In the genomic region with DNA sequence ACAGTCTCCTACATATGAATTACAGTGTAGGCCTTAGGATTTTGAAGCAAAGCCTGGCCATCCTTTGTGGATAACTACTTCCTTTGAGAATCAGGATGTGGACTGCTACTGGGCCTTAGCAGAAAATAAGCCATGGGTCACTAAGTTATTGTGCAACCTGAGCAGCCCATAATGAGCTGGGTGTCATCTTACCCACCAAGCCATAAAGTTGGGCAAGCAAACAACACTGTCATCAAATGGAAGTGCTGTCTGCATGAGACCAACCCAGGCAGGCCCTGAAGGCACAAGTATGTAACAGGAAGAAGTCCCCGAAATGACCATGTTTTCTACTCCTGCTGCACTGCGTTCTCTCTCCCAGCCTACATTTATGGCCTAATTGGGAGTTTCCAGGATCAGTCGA, we compare ENCODE assay signal across 19 cellular contexts.
"Had no signal": no experiment of that assay in that cellular context is flagged by ENCODE, and none has a peak within 500 bp of the region (broad histone marks: within the 10 kb centered on the region; RNA-seq: fewer than 3 reads in every experiment).

No MANE protein-coding gene starts in this region.

- H3K9me3 ChIP-seq: mucosa of descending colon, testis had no signal

- ATAC-seq: activated naive CD8-positive, alpha-beta T cell treated with anti-CD3 and anti-CD28 coated beads, Interleukin-2, amount 50 U/mL, for 24 hours; activated T-cell treated with anti-CD3 and anti-CD28 coated beads, Interleukin-2, amount 50 U/mL, for 4 hours; mucosa of descending colon; psoas muscle; sciatic nerve; stimulated activated memory B cell treated with anti-CD40 and anti-IgM and Interleukin-4, amounts not matched to agents 10 μg/mL and 1 μg/mL and 100 μg/mL, for 72 hours had no signal

- H3K27ac ChIP-seq: brain microvascular endothelial cell, dorsolateral prefrontal cortex, epithelial cell of prostate, psoas muscle, testis had no signal

- DNase-seq: activated CD4-positive, alpha-beta T cell treated with anti-CD3 and anti-CD28 coated beads, Interleukin-2, amount 50 U/mL, for 1 hour; activated CD8-positive, alpha-beta memory T cell treated with anti-CD3 and anti-CD28 coated beads, Interleukin-2, amount 50 U/mL, for 4 hours; activated effector memory CD4-positive, alpha-beta T cell treated with Interleukin-2 at 50 U/mL for 16 hours; activated naive CD4-positive, alpha-beta T cell treated with anti-CD3 and anti-CD28 coated beads, Interleukin-2, amount 10 ng/mL, durations not matched to agents 7 days and 5 days; activated naive CD8-positive, alpha-beta T cell treated with anti-CD3 and anti-CD28 coated beads, Interleukin-2, amount 50 U/mL, for 24 hours; activated T-cell treated with anti-CD3 and anti-CD28 coated beads, Interleukin-2, amount 50 U/mL, for 4 hours; aorta; brain microvascular endothelial cell; central memory CD4-positive, alpha-beta T cell; dorsolateral prefrontal cortex; mesenchymal stem cell; mucosa of descending colon; naive B cell; psoas muscle; stimulated activated CD4-positive, alpha-beta T cell treated with anti-CD3 and anti-CD28 coated beads, Interleukin-4, amount 100 ng/mL, for 4 hours; testis had no signal

- H3K36me3 ChIP-seq: brain microvascular endothelial cell had no signal

- H3K4me3 ChIP-seq: dorsolateral prefrontal cortex, mucosa of descending colon, psoas muscle, testis had no signal

- H3K27me3 ChIP-seq: brain microvascular endothelial cell, testis had no signal

- H3K4me1 ChIP-seq: psoas muscle, testis had no signal
